1 cellular context compared by ENCODE assay signal in genomic region chr4:26030260-26030667, GRCh38.
TF ChIP-seq lines count a peak whose summit lies in the region.

No MANE protein-coding gene starts in this region.

TF ChIP-seq in GM23338, 12 proteins besides CTCF, POLR2A, EP300 and RAD21 (continued from another document):
- peak; percentile 29; the same call in 1 of the 2 replicates for TF ChIP-seq ETS1 (IDR thresholded peaks at IDR 0.05)
